25 cellular contexts compared by ENCODE assay signal in the genomic region with DNA sequence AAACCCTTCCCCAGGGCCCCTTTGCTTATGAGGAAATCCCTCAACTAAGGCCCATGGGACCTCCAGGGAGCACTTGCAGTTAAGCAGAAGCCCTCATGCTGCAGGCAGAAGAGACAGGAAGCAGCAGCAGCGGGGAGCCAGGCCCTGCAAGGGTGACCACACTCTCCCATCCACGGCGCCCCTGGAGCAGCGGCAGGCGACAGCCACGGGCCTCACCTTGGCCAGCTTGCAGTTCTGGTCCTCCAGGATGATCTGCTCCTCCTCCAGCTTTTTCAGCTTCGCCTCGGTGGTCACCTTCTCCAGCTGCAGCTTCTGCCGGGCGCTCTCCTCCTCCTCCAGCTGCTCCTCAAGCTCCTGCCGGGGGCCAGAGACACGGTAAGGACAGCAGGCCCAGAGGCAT. TPM values are rescaled to one million over a fixed set of nuclear protein-coding genes. Genes with fewer than 3 reads are reported as not detected.
DNase-seq lines count a peak whose midpoint lies in the region; ATAC-seq and TF ChIP-seq lines count a peak whose summit lies in the region.
"Had no signal": no experiment of that assay in that cellular context is flagged by ENCODE, and none has a peak within 500 bp of the region (broad histone marks: within the 10 kb centered on the region; RNA-seq: fewer than 3 reads in every experiment).

No MANE protein-coding gene starts in this region.

- no peak for TF ChIP-seq POLR2A in esophagus muscularis mucosa (IDR thresholded peaks at IDR 0.05; ENCODE audit: low read depth)
- no peak for TF ChIP-seq POLR2A in erythroblast (IDR thresholded peaks at IDR 0.05; ENCODE audit: low read length)

- DNase-seq in activated T-cell treated with anti-CD3 and anti-CD28 coated beads, Interleukin-2, amount 50 U/mL, for 24 hours, result no peak
- no peak for DNase-seq in activated T-cell treated with anti-CD3 and anti-CD28 coated beads, Interleukin-2, amount 50 U/mL, for 1 hour
- no peak for DNase-seq in RWPE1 (ENCODE audit: low spot score)
- DNase-seq in esophagus muscularis mucosa (ENCODE audit: extremely low spot score), result no peak
- DNase-seq in natural killer cell, result no peak
- DNase-seq in erythroblast (lab: John Stamatoyannopoulos, UW), result no peak
- DNase-seq in hepatic stellate cell (ENCODE audit: low spot score), result no peak
- DNase-seq: activated CD4-positive, alpha-beta T cell treated with anti-CD3 and anti-CD28 coated beads, Interleukin-2, amount 50 U/mL, for 48 hours; activated gamma-delta T cell treated with Interleukin-2 at 50 U/mL for 16 hours; amygdala; foreskin fibroblast; HCEC 1CT; Karpas-422; left colon; MV-4-11; naive thymus-derived CD8-positive, alpha-beta T cell; NCI-H1694; NCI-H2171 treated with DMSO at 0.1 percent for 48 hours; NCI-H524; SIG-M5; stimulated activated CD4-positive, alpha-beta T cell treated with anti-CD3 and anti-CD28 coated beads, Interleukin-2, amount 100 ng/mL, for 48 hours; stimulated activated naive CD4-positive, alpha-beta T cell; SW 1271 had no signal

- ATAC-seq in natural killer cell, result no peak
- ATAC-seq: left colon; naive thymus-derived CD8-positive, alpha-beta T cell; Panc1 had no signal

- H3K27ac Mint-ChIP-seq in activated T-cell treated with anti-CD3 and anti-CD28 coated beads, Interleukin-2, amount 50 U/mL, for 24 hours, result peak overlapping the region; percentile 88
- H3K27ac Mint-ChIP-seq in natural killer cell, result no peak overlapping the region

- H3K9me3 ChIP-seq in esophagus muscularis mucosa (no peaks in the 10 kb centered on the region), stomach smooth muscle (ENCODE audit: control insufficient read depth in 2 of 2, low read length in 2 of 2) (no peaks in the 10 kb centered on the region)

- CTCF ChIA-PET in RWPE1 (lab: Yijun Ruan, JAX), result no interaction called here

- TF ChIP-seq EP300 in esophagus muscularis mucosa (IDR thresholded peaks at IDR 0.05), result no peak

- peak overlapping the region; percentile 33 for H3K27ac ChIP-seq in RWPE1
- peak overlapping the region; percentile 78 to 89 (median 84) for H3K27ac ChIP-seq in esophagus muscularis mucosa (replicated peaks in 1 of 4)
- H3K27ac ChIP-seq in stomach smooth muscle (ENCODE audit: low read length), result peak overlapping the region; percentile 70

- no peak for TF ChIP-seq CTCF in RWPE1 (conservative IDR thresholded peaks at IDR 0.05; ENCODE audit: low read depth)
- TF ChIP-seq CTCF in esophagus muscularis mucosa (IDR thresholded peaks at IDR 0.05), result no peak
- TF ChIP-seq CTCF in natural killer cell (IDR thresholded peaks at IDR 0.05), result no peak

- H3K4me1 ChIP-seq in esophagus muscularis mucosa (peaks cover 0 to 45% (median 43%) of the 10 kb centered on the region in 4 donors), stomach smooth muscle (ENCODE audit: control insufficient read depth, insufficient read depth, low read length) (peaks cover 39% of the 10 kb centered on the region)

- H3K9ac ChIP-seq in stomach smooth muscle (ENCODE audit: low read length in 2 of 2), result no peak overlapping the region

- 85% methylated on average over 12 of the region's 12 CpGs for WGBS in esophagus muscularis mucosa

- intact Hi-C loops in esophagus muscularis mucosa (cut with DNase I), result loop anchor here (2.0 kb wide), 1 partner anchor 171 kb away; no protein-coding TSS in a partner anchor
- intact Hi-C loops in natural killer cell (cut with micrococcal nuclease), result no loop called here

- POLR2A ChIA-PET in RWPE1 (lab: Yijun Ruan, JAX; ENCODE audit: low non-redundant PET), result no interaction called here

- no peaks in the 10 kb centered on the region for H3K27me3 ChIP-seq in esophagus muscularis mucosa
- no peaks in the 10 kb centered on the region for H3K27me3 ChIP-seq in stomach smooth muscle (ENCODE audit: control insufficient read depth in 1 of 2, insufficient read depth in 2 of 2, low read length in 2 of 2)

- H3K36me3 ChIP-seq in esophagus muscularis mucosa, result peaks cover 97 to 100% (median 99%) of the 10 kb centered on the region in 4 donors
- peaks cover 91 to 93% of the 10 kb centered on the region in 2 donors for H3K36me3 ChIP-seq in stomach smooth muscle (ENCODE audit: control insufficient read depth in 2 of 2, insufficient read depth in 2 of 2, low read length in 2 of 2)

- H3K4me3 Mint-ChIP-seq in activated T-cell treated with anti-CD3 and anti-CD28 coated beads, Interleukin-2, amount 50 U/mL, for 24 hours, result no peak overlapping the region
- no peak overlapping the region for H3K4me3 Mint-ChIP-seq in natural killer cell
- H3K4me3 Mint-ChIP-seq: naive thymus-derived CD8-positive, alpha-beta T cell had no signal

- peaks cover 11% of the 10 kb centered on the region for H3K4me1 Mint-ChIP-seq in activated T-cell treated with anti-CD3 and anti-CD28 coated beads, Interleukin-2, amount 50 U/mL, for 24 hours (ENCODE audit: low read depth)
- H3K4me1 Mint-ChIP-seq in natural killer cell, result peaks cover 4 to 14% of the 10 kb centered on the region in 2 donors

- no peaks in the 10 kb centered on the region for H3K27me3 Mint-ChIP-seq in activated T-cell treated with anti-CD3 and anti-CD28 coated beads, Interleukin-2, amount 50 U/mL, for 24 hours
- H3K27me3 Mint-ChIP-seq in natural killer cell (ENCODE audit: low read depth in 2 of 2), result no peaks in the 10 kb centered on the region
- H3K27me3 Mint-ChIP-seq: naive thymus-derived CD8-positive, alpha-beta T cell had no signal

- H3K4me3 ChIP-seq in esophagus muscularis mucosa (no peak overlapping the region), stomach smooth muscle (ENCODE audit: low read length in 2 of 2) (no peak overlapping the region)

- H3K36me3 Mint-ChIP-seq in activated T-cell treated with anti-CD3 and anti-CD28 coated beads, Interleukin-2, amount 50 U/mL, for 24 hours (ENCODE audit: low read depth), result peaks cover 100% of the 10 kb centered on the region
- H3K36me3 Mint-ChIP-seq in natural killer cell, result peaks cover 15% of the 10 kb centered on the region

- no peaks in the 10 kb centered on the region for H3K9me3 Mint-ChIP-seq in activated T-cell treated with anti-CD3 and anti-CD28 coated beads, Interleukin-2, amount 50 U/mL, for 24 hours
- no peaks in the 10 kb centered on the region for H3K9me3 Mint-ChIP-seq in natural killer cell
- H3K9me3 Mint-ChIP-seq: naive thymus-derived CD8-positive, alpha-beta T cell had no signal

RNA-seq across cellular contexts. Expression of a gene that starts 47.0 kb away (rescaled TPM):
- total RNA-seq in esophagus muscularis mucosa, result 10 to 100 TPM; 19.0 to 48.8 (median 28.0) TPM
- total RNA-seq in natural killer cell, result 10 to 100 TPM; 39.5 to 51.2 (median 49.6) TPM

Comparison
In these comparisons a context has a peak if more than half of its experiments do, and no peak if none do; other contexts are left out.
1. H3K27ac ChIP-seq: peak in every context shown above with its lines; median percentile 84 in esophagus muscularis mucosa; 70 in stomach smooth muscle; 33 in RWPE1.